14 cellular contexts compared by ENCODE assay signal in genomic region chr7:77531038-77531437, GRCh38. TPM values are rescaled to one million over a fixed set of nuclear protein-coding genes. Genes with fewer than 3 reads are reported as not detected.
DNase-seq lines count a peak whose midpoint lies in the region; ATAC-seq and TF ChIP-seq lines count a peak whose summit lies in the region.
"Had no signal": no experiment of that assay in that cellular context is flagged by ENCODE, and none has a peak within 500 bp of the region (broad histone marks: within the 10 kb centered on the region; RNA-seq: fewer than 3 reads in every experiment).

No MANE protein-coding gene starts in this region.

- H4K20me1 ChIP-seq in PC-3 (ENCODE audit: low read length), result no peaks in the 10 kb centered on the region

- no peaks in the 10 kb centered on the region for H3K9me3 ChIP-seq in PC-3 (ENCODE audit: low read length)
- H3K9me3 ChIP-seq: SK-N-SH, tibial nerve had no signal

- H3K4me3 ChIP-seq in PC-3 (ENCODE audit: low read length), result no peak overlapping the region
- H3K4me3 ChIP-seq: tibial nerve had no signal

- no peaks in the 10 kb centered on the region for H3K79me2 ChIP-seq in PC-3 (ENCODE audit: low read length)

- no peaks in the 10 kb centered on the region for H3K9me2 ChIP-seq in PC-3 (replicated peaks; ENCODE audit: low read length)
- H3K9me2 ChIP-seq: SK-N-SH had no signal

- H3K4me1 Mint-ChIP-seq in IgD-negative memory B cell, result peaks cover 12 to 31% (median 21%) of the 10 kb centered on the region in 3 donors
- peaks cover 11 to 35% of the 10 kb centered on the region in 2 donors for H3K4me1 Mint-ChIP-seq in stimulated activated naive B cell treated with anti-CD40 and anti-IgM and Interleukin-4, amounts not matched to agents 10 μg/mL and 1 μg/mL and 100 μg/mL, for 72 hours

- H3K4me3 Mint-ChIP-seq in IgD-negative memory B cell, result peak overlapping the region; percentile 56 to 91 (median 72)
- peak overlapping the region; percentile 48 to 64 for H3K4me3 Mint-ChIP-seq in stimulated activated naive B cell treated with anti-CD40 and anti-IgM and Interleukin-4, amounts not matched to agents 10 μg/mL and 1 μg/mL and 100 μg/mL, for 72 hours

- H3K4me2 ChIP-seq in PC-3 (ENCODE audit: low read length), result no peak overlapping the region
- H3K4me2 ChIP-seq: SK-N-SH had no signal

- CTCF ChIA-PET in PC-3 (lab: Charles Lee), result no interaction called here

- POLR2A ChIA-PET in PC-3 (lab: Charles Lee; ENCODE audit: unreplicated experiment), result no interaction called here

- TF ChIP-seq CTCF in PC-3 (conservative IDR thresholded peaks at IDR 0.05; ENCODE audit: low read depth, low read length), result no peak

- H3K36me3 Mint-ChIP-seq in IgD-negative memory B cell, result no peaks in the 10 kb centered on the region
- no peaks in the 10 kb centered on the region for H3K36me3 Mint-ChIP-seq in stimulated activated naive B cell treated with anti-CD40 and anti-IgM and Interleukin-4, amounts not matched to agents 10 μg/mL and 1 μg/mL and 100 μg/mL, for 72 hours

- ATAC-seq in stimulated activated naive B cell treated with anti-CD40 and anti-IgM and Interleukin-4, amounts not matched to agents 10 μg/mL and 1 μg/mL and 100 μg/mL, for 72 hours (replicated peaks), result peak; percentile 98
- no peak for ATAC-seq in PC-3

- H3K27ac ChIP-seq in substantia nigra (ENCODE audit: low read depth, low read length, poor library complexity, severe bottlenecking) (no peak overlapping the region), PC-3 (ENCODE audit: low read length) (no peak overlapping the region)
- H3K27ac ChIP-seq: tibial nerve had no signal

- H3K4me1 ChIP-seq in PC-3 (ENCODE audit: insufficient read depth, low read length), result peaks cover 13% of the 10 kb centered on the region

- intact Hi-C loops in PC-3 (cut with micrococcal nuclease), result no loop called here

- no peaks in the 10 kb centered on the region for H3K9me3 Mint-ChIP-seq in IgD-negative memory B cell
- no peaks in the 10 kb centered on the region for H3K9me3 Mint-ChIP-seq in stimulated activated naive B cell treated with anti-CD40 and anti-IgM and Interleukin-4, amounts not matched to agents 10 μg/mL and 1 μg/mL and 100 μg/mL, for 72 hours

- no TSS peak for BruUV-seq in PC-3 (replicated peaks; lab: Mats Ljungman, UMichigan)

- DNase-seq in SKM-1 treated with dmso at 0.1 percent for 144 hours (lab: John Stamatoyannopoulos, UW; ENCODE audit: unreplicated experiment) (peak; percentile 58), SKM-1 (lab: John Stamatoyannopoulos, UW; ENCODE audit: unreplicated experiment) (no peak), UCSD-AML1 (lab: John Stamatoyannopoulos, UW; ENCODE audit: unreplicated experiment) (peak; percentile 5), NCI-H2107 treated with DMSO at 0.1 percent for 48 hours (lab: John Stamatoyannopoulos, UW; ENCODE audit: unreplicated experiment) (no peak), substantia nigra (lab: John Stamatoyannopoulos, UW) (no peak), PC-3 (no peak)
- DNase-seq in stimulated activated naive B cell treated with anti-CD40 and anti-IgM and Interleukin-4, amounts not matched to agents 10 μg/mL and 1 μg/mL and 100 μg/mL, for 72 hours, result no peak
- DNase-seq: 8988T; activated CD4-positive, alpha-beta T cell treated with anti-CD3 and anti-CD28 coated beads, Interleukin-2, amount 50 U/mL, for 1 hour; H7; mesendoderm; SK-N-SH had no signal

- no peaks in the 10 kb centered on the region for H3K36me3 ChIP-seq in PC-3 (ENCODE audit: low read depth, low read length)
- H3K36me3 ChIP-seq: tibial nerve had no signal

- no peak overlapping the region for H2AFZ ChIP-seq in PC-3 (ENCODE audit: low read length)

- H3K27me3 Mint-ChIP-seq in IgD-negative memory B cell, result no peaks in the 10 kb centered on the region
- H3K27me3 Mint-ChIP-seq in stimulated activated naive B cell treated with anti-CD40 and anti-IgM and Interleukin-4, amounts not matched to agents 10 μg/mL and 1 μg/mL and 100 μg/mL, for 72 hours, result no peaks in the 10 kb centered on the region

- H3K27ac Mint-ChIP-seq in IgD-negative memory B cell, result peak overlapping the region; percentile 11 to 96 (median 32)
- H3K27ac Mint-ChIP-seq in stimulated activated naive B cell treated with anti-CD40 and anti-IgM and Interleukin-4, amounts not matched to agents 10 μg/mL and 1 μg/mL and 100 μg/mL, for 72 hours, result peak overlapping the region; percentile 83

- H3K27me3 ChIP-seq in PC-3 (ENCODE audit: low read length), result no peaks in the 10 kb centered on the region
- H3K27me3 ChIP-seq: tibial nerve had no signal

- H3K9ac ChIP-seq in PC-3 (ENCODE audit: low read length), result no peak overlapping the region
- H3K9ac ChIP-seq: SK-N-SH had no signal

- no peaks in the 10 kb centered on the region for H3F3A ChIP-seq in PC-3 (ENCODE audit: low read length, unreplicated experiment)

RNA-seq across cellular contexts. Expression of gene PTPN12, which starts 6.1 kb away (rescaled TPM):
- polyA plus RNA-seq in IgD-negative memory B cell, result 4.8 TPM
- total RNA-seq in PC-3 (2014; rRNA removed), result 26.2 and 34.3 TPM in 2 replicates

Comparison
In these comparisons a context has a peak if more than half of its experiments do, and no peak if none do; other contexts are left out.
1. DNase-seq: peak in SKM-1 treated with dmso at 0.1 percent for 144 hours (single experiment) and UCSD-AML1 (single experiment); none in SKM-1 (single experiment), stimulated activated naive B cell treated with anti-CD40 and anti-IgM and Interleukin-4, amounts not matched to agents 10 μg/mL and 1 μg/mL and 100 μg/mL, for 72 hours (single experiment), NCI-H2107 treated with DMSO at 0.1 percent for 48 hours (single experiment), substantia nigra (0 of 49) and PC-3 (single experiment).